ENCODE assay signal across 1 cellular context in genomic region chr6:132598473-132598872, GRCh38.
TF ChIP-seq lines count a peak whose summit lies in the region.

No MANE protein-coding gene starts in this region.

TF ChIP-seq in H1, 55 proteins besides CTCF, POLR2A, EP300 and RAD21:
- TF ChIP-seq CBX5 (IDR thresholded peaks at IDR 0.05; ENCODE audit: low read depth, low read length) (no peak), ZNF274 (IDR thresholded peaks at IDR 0.05; ENCODE audit: borderline replicate concordance, extremely low read depth, low read length) (no peak), TCF12 (IDR thresholded peaks at IDR 0.05; ENCODE audit: low read depth, low read length) (no peak), MAFK (IDR thresholded peaks at IDR 0.05; ENCODE audit: low read depth, low read length) (no peak), TAF7 (optimal IDR thresholded peaks at IDR 0.05; ENCODE audit: borderline replicate concordance, low read depth, low read length) (no peak), YY1 (IDR thresholded peaks at IDR 0.05; ENCODE audit: low read depth, low read length) (no peak), CTBP2 (IDR thresholded peaks at IDR 0.05; ENCODE audit: borderline replicate concordance, insufficient read depth, insufficient read length, low read length) (no peak), SP2 (IDR thresholded peaks at IDR 0.05; ENCODE audit: low read length) (no peak), NRF1 (IDR thresholded peaks at IDR 0.05; ENCODE audit: low read depth, low read length) (no peak), SIRT6 (IDR thresholded peaks at IDR 0.05; ENCODE audit: low read length) (no peak), BACH1 (IDR thresholded peaks at IDR 0.05; ENCODE audit: low read length) (no peak), SIX5 (IDR thresholded peaks at IDR 0.05; ENCODE audit: low read depth, low read length) (no peak)
TF ChIP-seq in H1: peak in this region for 0.
